In the genomic region with DNA sequence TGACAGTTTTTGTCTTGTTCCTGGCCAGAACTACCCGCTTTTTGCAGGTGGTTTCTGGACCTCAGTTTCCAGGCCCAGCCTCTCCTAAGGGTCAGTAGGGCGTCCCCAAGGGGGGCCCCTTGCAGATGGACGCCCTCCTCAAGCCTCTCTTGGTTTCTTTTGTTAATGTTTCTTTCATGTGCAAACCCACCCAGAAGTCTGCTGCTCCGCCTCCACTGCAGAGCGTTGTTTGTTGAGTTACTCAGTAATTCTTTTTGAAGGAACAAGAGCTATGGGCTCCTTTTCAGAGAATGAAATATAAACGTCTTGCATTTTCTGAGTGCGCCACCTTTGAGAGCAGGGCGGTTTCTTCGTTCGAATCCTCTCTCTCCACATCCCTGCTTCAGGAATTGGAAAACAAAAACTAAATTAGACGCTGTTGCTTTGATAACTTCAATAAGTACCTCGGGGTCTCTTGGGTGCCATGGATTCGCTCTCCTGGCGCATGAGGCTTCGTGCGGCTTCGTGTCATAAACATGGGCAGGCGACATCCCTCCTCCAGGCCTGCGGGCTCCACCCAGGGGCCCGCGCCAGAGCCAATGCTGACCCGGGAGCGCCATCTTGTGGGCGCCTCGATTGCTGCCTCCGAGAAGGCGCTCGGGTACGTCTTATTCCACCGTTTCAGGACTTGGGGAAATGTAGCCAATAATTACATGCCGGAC, we compare ENCODE assay signal across 8 cellular contexts. TPM values are rescaled to one million over a fixed set of nuclear protein-coding genes. Genes with fewer than 3 reads are reported as not detected.
DNase-seq lines count a peak whose midpoint lies in the region; ATAC-seq and TF ChIP-seq lines count a peak whose summit lies in the region.

No MANE protein-coding gene starts in this region.

- H3K27me3 ChIP-seq in dorsolateral prefrontal cortex (no peaks in the 10 kb centered on the region), lung (ENCODE audit: control insufficient read depth, insufficient read depth) (no peaks in the 10 kb centered on the region)

- peak; percentile 95 for DNase-seq in AG08396 (ENCODE audit: low spot score)
- peak; percentile 85 for DNase-seq in NCI-H748 treated with DMSO at 0.1 percent for 48 hours (lab: John Stamatoyannopoulos, UW)
- DNase-seq in activated CD4-positive, alpha-beta T cell treated with anti-CD3 and anti-CD28 coated beads, Interleukin-2, amount 50 U/mL, for 48 hours: peak; percentile 86 to 90
- peak; percentile 76 to 89 (median 83) for DNase-seq in dorsolateral prefrontal cortex
- DNase-seq in lung (ENCODE audit: low spot score): peak; percentile 79
- peak; percentile 70 to 76 (median 76) for DNase-seq in stimulated activated CD4-positive, alpha-beta T cell treated with anti-CD3 and anti-CD28 coated beads, TNF-alpha, amount 100 ng/mL, for 48 hours (ENCODE audit: low read depth in 3 of 3)

- peak overlapping the region in 36 of 59 donors; percentile 0 to 42 (median 20) for H3K4me3 ChIP-seq in dorsolateral prefrontal cortex
- no peak overlapping the region for H3K4me3 ChIP-seq in lung

- intact Hi-C loops in dorsolateral prefrontal cortex (cut with DNase I): loop anchor here (1.0 to 10.0 kb wide), 5 partner anchors 232 to 710 kb away; a partner anchor contains a TSS

- peak; percentile 97 for ATAC-seq in GM19023 (IDR thresholded peaks at IDR 0.05; ENCODE audit: unreplicated experiment)
- ATAC-seq in HG03378 (IDR thresholded peaks at IDR 0.05; ENCODE audit: unreplicated experiment): peak; percentile 64
- peak; percentile 92 for ATAC-seq in lung (ENCODE audit: insufficient read depth, low FRiP score)

- H3K27ac ChIP-seq in dorsolateral prefrontal cortex (peak overlapping the region in 25 of 59 donors; percentile 2 to 73 (median 29)), lung (ENCODE audit: low read depth in 1 of 2, low read length in 1 of 2) (no peak overlapping the region)

- TF ChIP-seq CTCF in dorsolateral prefrontal cortex (IDR thresholded peaks at IDR 0.05 in 54 of 56, conservative IDR thresholded peaks at IDR 0.05 in 2 of 56; ENCODE audit: low read depth in 1 of 56, partially characterized antibody in 56 of 56): peak; percentile 80 to 99 (median 95)
- TF ChIP-seq CTCF in lung (IDR thresholded peaks at IDR 0.05; ENCODE audit: control extremely low read depth, extremely low read depth): peak; percentile 54

- H3K36me3 ChIP-seq in lung (ENCODE audit: control insufficient read depth in 2 of 2, insufficient read depth in 2 of 2, low read length in 2 of 2): no peaks in the 10 kb centered on the region

- WGBS in lung, 2 donors: 25 to 28% methylated on average over 31 of the region's 31 CpGs

- H3K9me3 ChIP-seq in lung (ENCODE audit: control insufficient read depth in 2 of 2, insufficient read depth in 1 of 2, low read length in 1 of 2): no peaks in the 10 kb centered on the region

- no peaks in the 10 kb centered on the region for H3K4me1 ChIP-seq in lung (ENCODE audit: control insufficient read depth in 2 of 2, insufficient read depth in 2 of 2, low read length in 2 of 2)

RNA-seq across cellular contexts. Expression of a gene that starts 38.3 kb away (rescaled TPM):
- 10 to 100 TPM in 96 of 120 experiments, 1 to 10 TPM in 24; 6.2 to 26.3 (median 12.5) TPM for total RNA-seq in dorsolateral prefrontal cortex
- total RNA-seq in lung: 1 to 10 TPM; 1.7 to 2.8 TPM
- polyA plus RNA-seq in lung: 1 to 10 TPM; 1.2 to 1.8 TPM
